Comparison of ENCODE assay signal across 13 cellular contexts in genomic region chr12:69196302-69197288, GRCh38. TPM values are rescaled to one million over a fixed set of nuclear protein-coding genes. Genes with fewer than 3 reads are reported as not detected.
DNase-seq lines count a peak whose midpoint lies in the region; ATAC-seq and TF ChIP-seq lines count a peak whose summit lies in the region.
"Had no signal": no experiment of that assay in that cellular context is flagged by ENCODE, and none has a peak within 500 bp of the region (broad histone marks: within the 10 kb centered on the region; RNA-seq: fewer than 3 reads in every experiment).

No MANE protein-coding gene starts in this region.

- H3K27me3 ChIP-seq in endodermal cell (ENCODE audit: control insufficient read depth, insufficient read depth, low read length, poor library complexity, severe bottlenecking), result no peaks in the 10 kb centered on the region
- H3K27me3 ChIP-seq in CD4-positive, alpha-beta T cell (ENCODE audit: control insufficient read depth, insufficient read depth, low read length), result no peaks in the 10 kb centered on the region
- H3K27me3 ChIP-seq: BLaER1, esophagus squamous epithelium had no signal

- H3K4me1 Mint-ChIP-seq in endodermal cell, result no peaks in the 10 kb centered on the region
- no peaks in the 10 kb centered on the region for H3K4me1 Mint-ChIP-seq in stimulated activated effector memory CD8-positive, alpha-beta T cell treated with anti-CD3 and anti-CD28 coated beads, Interleukin-12 subunit alpha, Interleukin-12 subunit beta, amount 100 ng/mL, for 72 hours
- H3K4me1 Mint-ChIP-seq in CD4-positive, alpha-beta T cell (ENCODE audit: low read depth), result no peaks in the 10 kb centered on the region

- POLR2A ChIA-PET in CD4-positive, alpha-beta T cell (lab: Charles Lee), result no interaction called here

- peaks cover 7% of the 10 kb centered on the region for H3K36me3 Mint-ChIP-seq in endodermal cell (ENCODE audit: low read depth)
- H3K36me3 Mint-ChIP-seq in stimulated activated effector memory CD8-positive, alpha-beta T cell treated with anti-CD3 and anti-CD28 coated beads, Interleukin-12 subunit alpha, Interleukin-12 subunit beta, amount 100 ng/mL, for 72 hours, result no peaks in the 10 kb centered on the region
- H3K36me3 Mint-ChIP-seq in CD4-positive, alpha-beta T cell (ENCODE audit: low read depth), result peaks cover 38% of the 10 kb centered on the region

- no peak overlapping the region for H3K9ac ChIP-seq in endodermal cell (ENCODE audit: extremely low read depth, low read length, poor library complexity, severe bottlenecking)
- H3K9ac ChIP-seq: BLaER1 had no signal

- peak overlapping the region; percentile 59 for H3K4me3 ChIP-seq in endodermal cell (ENCODE audit: low read length)
- H3K4me3 ChIP-seq: BLaER1, esophagus squamous epithelium had no signal

- CTCF ChIA-PET in CD4-positive, alpha-beta T cell (lab: Charles Lee), result no interaction called here

- 83 to 95% methylated on average over 1 to 4 of the region's 4 CpGs for WGBS in endodermal cell (ENCODE audit: insufficient coverage in 1 of 2, insufficient read length in 1 of 2), 2 experiments

- no peak overlapping the region for H3K27ac ChIP-seq in endodermal cell (ENCODE audit: low read depth, low read length)
- H3K27ac ChIP-seq in CD4-positive, alpha-beta T cell (ENCODE audit: low read depth, low read length), result no peak overlapping the region
- H3K27ac ChIP-seq: BLaER1, esophagus squamous epithelium had no signal

- DNase-seq in NCI-H2171 treated with DMSO at 0.1 percent for 48 hours (lab: John Stamatoyannopoulos, UW), result peak; percentile 22
- DNase-seq in NCI-H2171 (lab: John Stamatoyannopoulos, UW), result no peak
- peak; percentile 27 to 38 for DNase-seq in NCI-H446 (lab: John Stamatoyannopoulos, UW)
- DNase-seq in endodermal cell, result peak; percentile 53
- DNase-seq in stimulated activated effector memory CD8-positive, alpha-beta T cell treated with anti-CD3 and anti-CD28 coated beads, Interleukin-12 subunit alpha, Interleukin-12 subunit beta, amount 100 ng/mL, for 72 hours (ENCODE audit: low spot score in 2 of 2), result no peak
- DNase-seq in NCI-H128 (lab: John Stamatoyannopoulos, UW; ENCODE audit: unreplicated experiment), result no peak
- no peak for DNase-seq in CD4-positive, alpha-beta T cell
- DNase-seq: activated naive CD4-positive, alpha-beta T cell treated with Interleukin-2 at 50 U/mL for 16 hours; esophagus squamous epithelium; midbrain; NCI-H226 had no signal

- intact Hi-C loops in CD4-positive, alpha-beta T cell (cut with DNase I, micrococcal nuclease), result no loop called here

- H3K4me1 ChIP-seq in endodermal cell (ENCODE audit: control insufficient read depth, insufficient read depth, low read length), result no peaks in the 10 kb centered on the region
- H3K4me1 ChIP-seq: esophagus squamous epithelium had no signal

- H3K27me3 Mint-ChIP-seq in endodermal cell (ENCODE audit: insufficient read depth), result peaks cover 2% of the 10 kb centered on the region
- H3K27me3 Mint-ChIP-seq in CD4-positive, alpha-beta T cell, result no peaks in the 10 kb centered on the region

- H3K27ac Mint-ChIP-seq in endodermal cell, result no peak overlapping the region
- no peak overlapping the region for H3K27ac Mint-ChIP-seq in stimulated activated effector memory CD8-positive, alpha-beta T cell treated with anti-CD3 and anti-CD28 coated beads, Interleukin-12 subunit alpha, Interleukin-12 subunit beta, amount 100 ng/mL, for 72 hours
- no peak overlapping the region for H3K27ac Mint-ChIP-seq in CD4-positive, alpha-beta T cell

- peaks cover 94% of the 10 kb centered on the region for H3K9me3 Mint-ChIP-seq in endodermal cell
- H3K9me3 Mint-ChIP-seq in stimulated activated effector memory CD8-positive, alpha-beta T cell treated with anti-CD3 and anti-CD28 coated beads, Interleukin-12 subunit alpha, Interleukin-12 subunit beta, amount 100 ng/mL, for 72 hours, result peaks cover 31% of the 10 kb centered on the region
- H3K9me3 Mint-ChIP-seq in CD4-positive, alpha-beta T cell, result peaks cover 35% of the 10 kb centered on the region

- no peak overlapping the region for H3K4me3 Mint-ChIP-seq in endodermal cell
- H3K4me3 Mint-ChIP-seq in stimulated activated effector memory CD8-positive, alpha-beta T cell treated with anti-CD3 and anti-CD28 coated beads, Interleukin-12 subunit alpha, Interleukin-12 subunit beta, amount 100 ng/mL, for 72 hours, result no peak overlapping the region
- H3K4me3 Mint-ChIP-seq in CD4-positive, alpha-beta T cell, result no peak overlapping the region

- H3K36me3 ChIP-seq in endodermal cell (ENCODE audit: control insufficient read depth, insufficient read depth, low read length), result no peaks in the 10 kb centered on the region
- H3K36me3 ChIP-seq: esophagus squamous epithelium had no signal

- TF ChIP-seq CTCF in endodermal cell (conservative IDR thresholded peaks at IDR 0.05), result peak; percentile 54
- TF ChIP-seq CTCF in CD4-positive, alpha-beta T cell (IDR thresholded peaks at IDR 0.05), result no peak

- peak; percentile 55 for ATAC-seq in stimulated activated effector memory CD8-positive, alpha-beta T cell treated with anti-CD3 and anti-CD28 coated beads, Interleukin-12 subunit alpha, Interleukin-12 subunit beta, amount 100 ng/mL, for 72 hours
- no peak for ATAC-seq in HG03354 (IDR thresholded peaks at IDR 0.05; ENCODE audit: poor library complexity, severe bottlenecking, unreplicated experiment)
- ATAC-seq in CD4-positive, alpha-beta T cell (ENCODE audit: poor library complexity), result no peak

- H3K9me3 ChIP-seq in endodermal cell (ENCODE audit: control insufficient read depth, low read length), result peaks cover 98% of the 10 kb centered on the region
- H3K9me3 ChIP-seq in CD4-positive, alpha-beta T cell (ENCODE audit: control insufficient read depth, low read length), result peaks cover 27% of the 10 kb centered on the region

RNA-seq across cellular contexts. Expression of gene CPSF6, which starts 42.8 kb away (rescaled TPM):
- total RNA-seq in endodermal cell, result 100 to 1,000 TPM; 115 to 139 TPM
- polyA plus RNA-seq in endodermal cell (2013, experiment 1 of 2), result 107 TPM
- polyA plus RNA-seq in endodermal cell (2013, experiment 2 of 2), result 91.5 TPM
- 10 to 100 TPM; 80.9 to 86.7 TPM for total RNA-seq in CD4-positive, alpha-beta T cell

Comparison
In these comparisons a context has a peak if more than half of its experiments do, and no peak if none do; other contexts are left out.
1. DNase-seq: peak in NCI-H2171 treated with DMSO at 0.1 percent for 48 hours (single experiment), NCI-H446 (2 of 2) and endodermal cell (single experiment); none in NCI-H2171 (single experiment), stimulated activated effector memory CD8-positive, alpha-beta T cell treated with anti-CD3 and anti-CD28 coated beads, Interleukin-12 subunit alpha, Interleukin-12 subunit beta, amount 100 ng/mL, for 72 hours (0 of 2), NCI-H128 (single experiment) and CD4-positive, alpha-beta T cell (0 of 10).